22 cellular contexts compared by ENCODE assay signal in the genomic region with DNA sequence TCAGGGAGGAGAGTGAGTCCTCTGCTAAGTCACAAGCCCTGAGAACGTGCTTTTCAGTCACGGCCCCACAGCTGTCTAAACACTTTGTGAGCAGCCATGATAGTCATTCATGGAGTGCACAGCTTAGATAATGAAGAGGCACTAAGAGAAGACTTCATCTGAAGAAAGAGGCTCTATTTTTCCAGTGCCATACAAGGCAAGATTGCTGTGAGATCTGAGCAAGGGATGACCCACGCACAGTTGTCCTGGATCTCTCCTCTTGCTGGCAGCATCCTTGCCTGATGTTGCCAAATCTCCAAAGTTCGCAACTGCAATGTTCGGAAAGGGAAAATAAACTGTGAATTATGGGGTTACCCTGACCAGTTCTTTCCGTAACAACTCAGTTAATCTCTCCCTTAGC.
DNase-seq lines count a peak whose midpoint lies in the region; ATAC-seq and TF ChIP-seq lines count a peak whose summit lies in the region.
"Had no signal": no experiment of that assay in that cellular context is flagged by ENCODE, and none has a peak within 500 bp of the region (broad histone marks: within the 10 kb centered on the region; RNA-seq: fewer than 3 reads in every experiment).

No MANE protein-coding gene starts in this region.

- H3K79me2 ChIP-seq in Karpas-422 (ENCODE audit: low read length), result no peaks in the 10 kb centered on the region

- no peaks in the 10 kb centered on the region for H4K20me1 ChIP-seq in Karpas-422 (ENCODE audit: insufficient read depth, low read depth, low read length)

- no peaks in the 10 kb centered on the region for H3K9me2 ChIP-seq in Karpas-422 (replicated peaks; ENCODE audit: insufficient read depth, low read length)

- no peak overlapping the region for H3K9ac ChIP-seq in Karpas-422 (ENCODE audit: low read length)

- no peak overlapping the region for H2AFZ ChIP-seq in Karpas-422 (ENCODE audit: low read length)

- peaks cover 9% of the 10 kb centered on the region for H3K4me1 Mint-ChIP-seq in MCF 10A (ENCODE audit: insufficient read depth, unreplicated experiment)
- H3K4me1 Mint-ChIP-seq in activated naive CD8-positive, alpha-beta T cell treated with anti-CD3 and anti-CD28 coated beads, Interleukin-2, amount 50 U/mL, for 24 hours, result no peaks in the 10 kb centered on the region
- H3K4me1 Mint-ChIP-seq: T-helper 17 cell had no signal

- no peaks in the 10 kb centered on the region for H3K36me3 Mint-ChIP-seq in MCF 10A (ENCODE audit: insufficient read depth, unreplicated experiment)
- H3K36me3 Mint-ChIP-seq in activated naive CD8-positive, alpha-beta T cell treated with anti-CD3 and anti-CD28 coated beads, Interleukin-2, amount 50 U/mL, for 24 hours (ENCODE audit: low read depth), result no peaks in the 10 kb centered on the region
- H3K36me3 Mint-ChIP-seq: activated CD4-positive, alpha-beta memory T cell treated with anti-CD3 and anti-CD28 coated beads for 36 hours had no signal

- H3K9me3 ChIP-seq in breast epithelium (no peaks in the 10 kb centered on the region), ovary (no peaks in the 10 kb centered on the region), vagina (no peaks in the 10 kb centered on the region), Karpas-422 (ENCODE audit: low read length) (no peaks in the 10 kb centered on the region), WERI-Rb-1 (ENCODE audit: severe bottlenecking) (no peaks in the 10 kb centered on the region)
- H3K9me3 ChIP-seq: SJSA1 had no signal

- no peaks in the 10 kb centered on the region for H3K27me3 Mint-ChIP-seq in MCF 10A (ENCODE audit: insufficient read depth, unreplicated experiment)
- no peaks in the 10 kb centered on the region for H3K27me3 Mint-ChIP-seq in activated naive CD8-positive, alpha-beta T cell treated with anti-CD3 and anti-CD28 coated beads, Interleukin-2, amount 50 U/mL, for 24 hours
- H3K27me3 Mint-ChIP-seq: activated CD4-positive, alpha-beta memory T cell treated with anti-CD3 and anti-CD28 coated beads for 36 hours; T-helper 17 cell had no signal

- BruUV-seq in MCF 10A (replicated peaks; lab: Mats Ljungman, UMichigan), result no TSS peak

- no peaks in the 10 kb centered on the region for H3K36me3 ChIP-seq in breast epithelium
- H3K36me3 ChIP-seq in ovary, result no peaks in the 10 kb centered on the region
- no peaks in the 10 kb centered on the region for H3K36me3 ChIP-seq in vagina
- H3K36me3 ChIP-seq in Karpas-422 (ENCODE audit: insufficient read depth, low read length), result no peaks in the 10 kb centered on the region
- H3K36me3 ChIP-seq in WERI-Rb-1, result no peaks in the 10 kb centered on the region
- H3K36me3 ChIP-seq: SJSA1 had no signal

- H3K4me1 ChIP-seq in breast epithelium, result no peaks in the 10 kb centered on the region
- peaks cover 13% of the 10 kb centered on the region for H3K4me1 ChIP-seq in ovary (ENCODE audit: insufficient read depth)
- peaks cover 4% of the 10 kb centered on the region for H3K4me1 ChIP-seq in vagina
- no peaks in the 10 kb centered on the region for H3K4me1 ChIP-seq in Karpas-422 (ENCODE audit: low read length)

- H3K4me3 ChIP-seq in breast epithelium (no peak overlapping the region), foreskin fibroblast (ENCODE audit: low read depth in 1 of 2, low read length in 2 of 2) (no peak overlapping the region), ovary (no peak overlapping the region), vagina (peak overlapping the region in 1 of 2 donors; percentile 9), Karpas-422 (ENCODE audit: low read length) (no peak overlapping the region), WERI-Rb-1 (ENCODE audit: low read depth, low read length) (no peak overlapping the region)
- H3K4me3 ChIP-seq: GM12878, SJSA1, skin epidermis had no signal

- peak; percentile 71 for TF ChIP-seq EP300 in ovary (IDR thresholded peaks at IDR 0.05)

- WGBS in ovary, 3 donors, result 12 to 20% (median 14%) methylated on average over 6 of the region's 6 CpGs

- peaks cover 7% of the 10 kb centered on the region for H3K9me3 Mint-ChIP-seq in MCF 10A (ENCODE audit: unreplicated experiment)
- no peaks in the 10 kb centered on the region for H3K9me3 Mint-ChIP-seq in activated naive CD8-positive, alpha-beta T cell treated with anti-CD3 and anti-CD28 coated beads, Interleukin-2, amount 50 U/mL, for 24 hours
- H3K9me3 Mint-ChIP-seq: activated CD4-positive, alpha-beta memory T cell treated with anti-CD3 and anti-CD28 coated beads for 36 hours had no signal

- CTCF ChIA-PET in MCF 10A (lab: Yijun Ruan, JAX), result interaction anchor here (0.6 kb wide), 1 partner anchor 708 kb away, joined by 3 read pairs; no protein-coding TSS in a partner anchor

- DNase-seq in MCF 10A (ENCODE audit: unreplicated experiment) (no peak), breast epithelium (ENCODE audit: low spot score in 2 of 2) (no peak), foreskin fibroblast (peak; percentile 34 to 55), ovary (peak; percentile 65 to 79 (median 69)), vagina (ENCODE audit: extremely low spot score in 2 of 2) (no peak), Karpas-422 (no peak), WERI-Rb-1 (no peak)
- no peak for DNase-seq in activated naive CD8-positive, alpha-beta T cell treated with anti-CD3 and anti-CD28 coated beads, Interleukin-2, amount 50 U/mL, for 24 hours
- DNase-seq: activated CD4-positive, alpha-beta memory T cell treated with anti-CD3 and anti-CD28 coated beads for 36 hours; activated naive CD4-positive, alpha-beta T cell treated with Interleukin-2 at 50 U/mL for 16 hours; activated T-cell treated with anti-CD3 and anti-CD28 coated beads for 4 hours; DMS 273 treated with DMSO at 0.1 percent for 48 hours; Kasumi-1; NCI-H1105 treated with DMSO at 0.1 percent for 48 hours; NCI-H2171; NCI-H774; PC-3; stimulated activated CD4-positive, alpha-beta T cell treated with anti-CD3 and anti-CD28 coated beads, Interleukin-2, amount 100 ng/mL, for 48 hours; T-helper 17 cell had no signal

- no peaks in the 10 kb centered on the region for H3K27me3 ChIP-seq in breast epithelium
- no peaks in the 10 kb centered on the region for H3K27me3 ChIP-seq in ovary
- H3K27me3 ChIP-seq in vagina, result no peaks in the 10 kb centered on the region
- no peaks in the 10 kb centered on the region for H3K27me3 ChIP-seq in Karpas-422 (ENCODE audit: low read length)
- peaks cover 70% of the 10 kb centered on the region for H3K27me3 ChIP-seq in WERI-Rb-1 (ENCODE audit: insufficient read depth, low read depth, severe bottlenecking)
- H3K27me3 ChIP-seq: SJSA1 had no signal

- intact Hi-C loops in MCF 10A (cut with micrococcal nuclease), result no loop called here
- intact Hi-C loops in breast epithelium (cut with DNase I; ENCODE audit: low total_unique reads), result no loop called here
- intact Hi-C loops in ovary (cut with DNase I), result no loop called here
- intact Hi-C loops in vagina (cut with DNase I), result loop anchor here (5.0 to 10.0 kb wide), 2 partner anchors 159 to 276 kb away; no protein-coding TSS in a partner anchor

- H3K27ac ChIP-seq in breast epithelium (no peak overlapping the region), ovary (peak overlapping the region in 1 of 2 donors; percentile 56), vagina (peak overlapping the region; percentile 46), Karpas-422 (ENCODE audit: low read length) (no peak overlapping the region), WERI-Rb-1 (no peak overlapping the region)
- H3K27ac ChIP-seq: SJSA1, skin epidermis had no signal

- peak overlapping the region; percentile 10 for H3K27ac Mint-ChIP-seq in MCF 10A (ENCODE audit: low read depth, unreplicated experiment)
- H3K27ac Mint-ChIP-seq in activated naive CD8-positive, alpha-beta T cell treated with anti-CD3 and anti-CD28 coated beads, Interleukin-2, amount 50 U/mL, for 24 hours, result no peak overlapping the region
- H3K27ac Mint-ChIP-seq: activated CD4-positive, alpha-beta memory T cell treated with anti-CD3 and anti-CD28 coated beads for 36 hours; T-helper 17 cell had no signal

- no peak for TF ChIP-seq CTCF in MCF 10A (IDR thresholded peaks at IDR 0.05; ENCODE audit: unreplicated experiment)
- no peak for TF ChIP-seq CTCF in breast epithelium (IDR thresholded peaks at IDR 0.05)
- no peak for TF ChIP-seq CTCF in foreskin fibroblast (IDR thresholded peaks at IDR 0.05; ENCODE audit: low read depth, low read length)
- no peak for TF ChIP-seq CTCF in ovary (IDR thresholded peaks at IDR 0.05)
- TF ChIP-seq CTCF in vagina (IDR thresholded peaks at IDR 0.05), result no peak
- no peak for TF ChIP-seq CTCF in WERI-Rb-1 (IDR thresholded peaks at IDR 0.05; ENCODE audit: low read depth, low read length)

- H3K4me3 Mint-ChIP-seq in MCF 10A (ENCODE audit: unreplicated experiment), result no peak overlapping the region
- no peak overlapping the region for H3K4me3 Mint-ChIP-seq in activated naive CD8-positive, alpha-beta T cell treated with anti-CD3 and anti-CD28 coated beads, Interleukin-2, amount 50 U/mL, for 24 hours
- H3K4me3 Mint-ChIP-seq: activated CD4-positive, alpha-beta memory T cell treated with anti-CD3 and anti-CD28 coated beads for 36 hours; T-helper 17 cell had no signal

- POLR2A ChIA-PET in MCF 10A (lab: Yijun Ruan, JAX), result interaction anchor here (1.1 to 1.9 kb wide), 3 partner anchors 10 to 37 kb away, joined by 3 to 6 read pairs (median 4); no protein-coding TSS in a partner anchor

- no peak overlapping the region for H3K4me2 ChIP-seq in Karpas-422 (ENCODE audit: low read depth, low read length, poor library complexity, severe bottlenecking)

- no peak for TF ChIP-seq POLR2A in breast epithelium (IDR thresholded peaks at IDR 0.05)
- TF ChIP-seq POLR2A in ovary (IDR thresholded peaks at IDR 0.05), result no peak
- no peak for TF ChIP-seq POLR2A in vagina (IDR thresholded peaks at IDR 0.05)

- ATAC-seq in activated naive CD8-positive, alpha-beta T cell treated with anti-CD3 and anti-CD28 coated beads, Interleukin-2, amount 50 U/mL, for 24 hours, result no peak
- ATAC-seq: GM12878, PC-3, T-helper 17 cell had no signal

Comparison
In these comparisons a context has a peak if more than half of its experiments do, and no peak if none do; other contexts are left out.
1. DNase-seq: peak in foreskin fibroblast (2 of 2) and ovary (5 of 5); none in MCF 10A (single experiment), breast epithelium (0 of 2), vagina (0 of 2), activated naive CD8-positive, alpha-beta T cell treated with anti-CD3 and anti-CD28 coated beads, Interleukin-2, amount 50 U/mL, for 24 hours (single experiment), Karpas-422 (single experiment) and WERI-Rb-1 (single experiment).